Comparison of ENCODE assay signal across 3 cellular contexts in the genomic region with DNA sequence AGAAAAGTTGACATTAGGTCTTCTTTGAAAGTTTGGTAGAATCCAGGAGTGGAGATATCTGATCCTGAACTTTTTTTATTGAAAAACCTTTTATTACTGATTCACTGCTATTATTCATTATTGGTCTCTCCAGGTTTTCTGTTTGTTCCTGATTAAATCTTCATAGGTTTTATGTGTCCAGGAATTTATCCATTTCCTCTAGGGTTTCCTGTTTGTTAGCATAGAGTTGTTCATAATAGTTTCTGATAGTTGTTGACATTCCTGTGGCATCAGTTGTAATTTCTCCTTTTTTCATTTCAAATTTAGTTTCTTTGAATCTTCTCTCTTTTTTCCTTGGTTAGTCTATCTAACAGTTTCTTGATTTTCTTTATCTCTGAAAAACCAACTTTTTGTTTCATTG.
TF ChIP-seq lines count a peak whose summit lies in the region.

No MANE protein-coding gene starts in this region.

TF ChIP-seq in SK-N-SH, 30 proteins besides CTCF, POLR2A, EP300 and RAD21:
- peak; percentile 51; the same call in 1 of the 2 replicates for TF ChIP-seq TCF12 (IDR thresholded peaks at IDR 0.05)
- TF ChIP-seq, protein P1, sequence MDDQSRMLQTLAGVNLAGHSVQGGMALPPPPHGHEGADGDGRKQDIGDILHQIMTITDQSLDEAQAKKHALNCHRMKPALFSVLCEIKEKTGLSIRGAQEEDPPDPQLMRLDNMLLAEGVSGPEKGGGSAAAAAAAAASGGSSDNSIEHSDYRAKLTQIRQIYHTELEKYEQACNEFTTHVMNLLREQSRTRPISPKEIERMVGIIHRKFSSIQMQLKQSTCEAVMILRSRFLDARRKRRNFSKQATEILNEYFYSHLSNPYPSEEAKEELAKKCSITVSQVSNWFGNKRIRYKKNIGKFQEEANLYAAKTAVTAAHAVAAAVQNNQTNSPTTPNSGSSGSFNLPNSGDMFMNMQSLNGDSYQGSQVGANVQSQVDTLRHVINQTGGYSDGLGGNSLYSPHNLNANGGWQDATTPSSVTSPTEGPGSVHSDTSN (IDR thresholded peaks at IDR 0.05): peak; percentile 30; the same call in 1 of the 2 replicates
- TF ChIP-seq SMC3 (IDR thresholded peaks at IDR 0.05; ENCODE audit: low read depth, low read length): no peak

TF ChIP-seq in SK-N-SH treated with all-trans-retinoic acid at 6 μM for 48 hours, 23 proteins besides CTCF, POLR2A, EP300 and RAD21:
- TF ChIP-seq ZNF565 (CRISPR knock-in tag; conservative IDR thresholded peaks at IDR 0.05; ENCODE audit: low read depth): no peak
- no peak for TF ChIP-seq ZNF70 (CRISPR knock-in tag; IDR thresholded peaks at IDR 0.05)
- no peak for TF ChIP-seq BACH2 (CRISPR knock-in tag; IDR thresholded peaks at IDR 0.05; ENCODE audit: borderline replicate concordance)
- no peak for TF ChIP-seq GLIS3 (CRISPR knock-in tag; IDR thresholded peaks at IDR 0.05)
- TF ChIP-seq ZC3H10 (CRISPR knock-in tag; IDR thresholded peaks at IDR 0.05): no peak
- no peak for TF ChIP-seq TOX (CRISPR knock-in tag; IDR thresholded peaks at IDR 0.05; ENCODE audit: borderline replicate concordance)
- no peak for TF ChIP-seq TCF4 (CRISPR knock-in tag; IDR thresholded peaks at IDR 0.05; ENCODE audit: borderline replicate concordance)
- TF ChIP-seq ZFP30 (CRISPR knock-in tag; IDR thresholded peaks at IDR 0.05): no peak
- no peak for TF ChIP-seq ZNF8 (CRISPR knock-in tag; IDR thresholded peaks at IDR 0.05)
- TF ChIP-seq, protein P2, sequence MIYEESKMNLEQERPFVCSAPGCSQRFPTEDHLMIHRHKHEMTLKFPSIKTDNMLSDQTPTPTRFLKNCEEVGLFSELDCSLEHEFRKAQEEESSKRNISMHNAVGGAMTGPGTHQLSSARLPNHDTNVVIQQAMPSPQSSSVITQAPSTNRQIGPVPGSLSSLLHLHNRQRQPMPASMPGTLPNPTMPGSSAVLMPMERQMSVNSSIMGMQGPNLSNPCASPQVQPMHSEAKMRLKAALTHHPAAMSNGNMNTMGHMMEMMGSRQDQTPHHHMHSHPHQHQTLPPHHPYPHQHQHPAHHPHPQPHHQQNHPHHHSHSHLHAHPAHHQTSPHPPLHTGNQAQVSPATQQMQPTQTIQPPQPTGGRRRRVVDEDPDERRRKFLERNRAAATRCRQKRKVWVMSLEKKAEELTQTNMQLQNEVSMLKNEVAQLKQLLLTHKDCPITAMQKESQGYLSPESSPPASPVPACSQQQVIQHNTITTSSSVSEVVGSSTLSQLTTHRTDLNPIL (CRISPR knock-in tag; IDR thresholded peaks at IDR 0.05; ENCODE audit: low read depth): no peak
- TF ChIP-seq SNAI2 (CRISPR knock-in tag; IDR thresholded peaks at IDR 0.05): no peak
- TF ChIP-seq ZFP3 (CRISPR knock-in tag; IDR thresholded peaks at IDR 0.05): no peak
- no peak for TF ChIP-seq ESRRG (CRISPR knock-in tag; IDR thresholded peaks at IDR 0.05)
- TF ChIP-seq, protein P3, sequence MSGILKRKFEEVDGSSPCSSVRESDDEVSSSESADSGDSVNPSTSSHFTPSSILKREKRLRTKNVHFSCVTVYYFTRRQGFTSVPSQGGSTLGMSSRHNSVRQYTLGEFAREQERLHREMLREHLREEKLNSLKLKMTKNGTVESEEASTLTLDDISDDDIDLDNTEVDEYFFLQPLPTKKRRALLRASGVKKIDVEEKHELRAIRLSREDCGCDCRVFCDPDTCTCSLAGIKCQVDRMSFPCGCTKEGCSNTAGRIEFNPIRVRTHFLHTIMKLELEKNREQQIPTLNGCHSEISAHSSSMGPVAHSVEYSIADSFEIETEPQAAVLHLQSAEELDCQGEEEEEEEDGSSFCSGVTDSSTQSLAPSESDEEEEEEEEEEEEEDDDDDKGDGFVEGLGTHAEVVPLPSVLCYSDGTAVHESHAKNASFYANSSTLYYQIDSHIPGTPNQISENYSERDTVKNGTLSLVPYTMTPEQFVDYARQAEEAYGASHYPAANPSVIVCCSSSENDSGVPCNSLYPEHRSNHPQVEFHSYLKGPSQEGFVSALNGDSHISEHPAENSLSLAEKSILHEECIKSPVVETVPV (CRISPR knock-in tag; IDR thresholded peaks at IDR 0.05): no peak

TF ChIP-seq in endothelial cell of umbilical vein, 7 proteins besides CTCF, POLR2A, EP300 and RAD21 (continued from another document):
- TF ChIP-seq MYC (IDR thresholded peaks at IDR 0.05; ENCODE audit: low read depth, low read length): no peak
